In genomic region chr14:61486930-61487495, GRCh38 we compare ENCODE assay signal across 18 cellular contexts.
A peak's percentile ranks its signal among the peaks of the same experiment; 100 is the strongest.
DNase-seq lines count a peak whose midpoint lies in the region; ATAC-seq lines count a peak whose summit lies in the region.
"Had no signal": no experiment of that assay in that cellular context is flagged by ENCODE, and none has a peak within 500 bp of the region (broad histone marks: within the 10 kb centered on the region; RNA-seq: fewer than 3 reads in every experiment).

No MANE protein-coding gene starts in this region.

- no peak overlapping the region for H3K4me3 Mint-ChIP-seq in activated naive CD4-positive, alpha-beta T cell treated with anti-CD3 and anti-CD28 coated beads for 36 hours
- H3K4me3 Mint-ChIP-seq in activated CD8-positive, alpha-beta T cell treated with anti-CD3 and anti-CD28 coated beads, Interleukin-2, amount 10 ng/mL, durations not matched to agents 7 days and 5 days = no peak overlapping the region
- H3K4me3 Mint-ChIP-seq in memory B cell = no peak overlapping the region
- H3K4me3 Mint-ChIP-seq: activated CD4-positive, alpha-beta memory T cell treated with anti-CD3 and anti-CD28 coated beads for 36 hours had no signal

- H3K36me3 Mint-ChIP-seq in activated naive CD4-positive, alpha-beta T cell treated with anti-CD3 and anti-CD28 coated beads for 36 hours (ENCODE audit: low read depth) = peaks cover 55% of the 10 kb centered on the region
- peaks cover 75% of the 10 kb centered on the region for H3K36me3 Mint-ChIP-seq in activated CD8-positive, alpha-beta T cell treated with anti-CD3 and anti-CD28 coated beads, Interleukin-2, amount 10 ng/mL, durations not matched to agents 7 days and 5 days (ENCODE audit: low read depth)
- no peaks in the 10 kb centered on the region for H3K36me3 Mint-ChIP-seq in memory B cell

- POLR2A ChIA-PET in activated CD8-positive, alpha-beta T cell treated with anti-CD3 and anti-CD28 coated beads, Interleukin-2, amount 10 ng/mL, durations not matched to agents 7 days and 5 days (lab: Charles Lee) = no interaction called here

- no peak for ATAC-seq in activated CD8-positive, alpha-beta T cell treated with anti-CD3 and anti-CD28 coated beads, Interleukin-2, amount 10 ng/mL, durations not matched to agents 7 days and 5 days
- ATAC-seq in memory B cell (ENCODE audit: low read depth) (peak; percentile 89), GM18520 (IDR thresholded peaks at IDR 0.05; ENCODE audit: unreplicated experiment) (no peak), left ventricle myocardium superior (no peak)
- ATAC-seq: right lobe of liver had no signal

- H3K27ac Mint-ChIP-seq in activated naive CD4-positive, alpha-beta T cell treated with anti-CD3 and anti-CD28 coated beads for 36 hours = peak overlapping the region; percentile 57
- H3K27ac Mint-ChIP-seq in activated CD8-positive, alpha-beta T cell treated with anti-CD3 and anti-CD28 coated beads, Interleukin-2, amount 10 ng/mL, durations not matched to agents 7 days and 5 days = peak overlapping the region; percentile 6
- peak overlapping the region; percentile 15 for H3K27ac Mint-ChIP-seq in memory B cell

- no peaks in the 10 kb centered on the region for H3K27me3 Mint-ChIP-seq in activated naive CD4-positive, alpha-beta T cell treated with anti-CD3 and anti-CD28 coated beads for 36 hours (ENCODE audit: low read depth)
- H3K27me3 Mint-ChIP-seq in activated CD8-positive, alpha-beta T cell treated with anti-CD3 and anti-CD28 coated beads, Interleukin-2, amount 10 ng/mL, durations not matched to agents 7 days and 5 days (ENCODE audit: low read depth) = no peaks in the 10 kb centered on the region
- no peaks in the 10 kb centered on the region for H3K27me3 Mint-ChIP-seq in memory B cell
- H3K27me3 Mint-ChIP-seq: activated CD4-positive, alpha-beta memory T cell treated with anti-CD3 and anti-CD28 coated beads for 36 hours had no signal

- intact Hi-C loops in activated naive CD4-positive, alpha-beta T cell treated with anti-CD3 and anti-CD28 coated beads for 36 hours (cut with micrococcal nuclease) = no loop called here
- intact Hi-C loops in posterior cingulate gyrus (cut with DNase I) (no loop called here), left ventricle myocardium superior (cut with micrococcal nuclease) (no loop called here)

- peaks cover 50% of the 10 kb centered on the region for H3K4me1 Mint-ChIP-seq in activated naive CD4-positive, alpha-beta T cell treated with anti-CD3 and anti-CD28 coated beads for 36 hours (ENCODE audit: low read depth)
- H3K4me1 Mint-ChIP-seq in activated CD8-positive, alpha-beta T cell treated with anti-CD3 and anti-CD28 coated beads, Interleukin-2, amount 10 ng/mL, durations not matched to agents 7 days and 5 days (ENCODE audit: low read depth) = peaks cover 55% of the 10 kb centered on the region
- peaks cover 15% of the 10 kb centered on the region for H3K4me1 Mint-ChIP-seq in memory B cell

- H3K9me3 Mint-ChIP-seq in activated naive CD4-positive, alpha-beta T cell treated with anti-CD3 and anti-CD28 coated beads for 36 hours = no peaks in the 10 kb centered on the region
- H3K9me3 Mint-ChIP-seq in activated CD8-positive, alpha-beta T cell treated with anti-CD3 and anti-CD28 coated beads, Interleukin-2, amount 10 ng/mL, durations not matched to agents 7 days and 5 days (ENCODE audit: insufficient read depth) = no peaks in the 10 kb centered on the region
- no peaks in the 10 kb centered on the region for H3K9me3 Mint-ChIP-seq in memory B cell
- H3K9me3 Mint-ChIP-seq: activated CD4-positive, alpha-beta memory T cell treated with anti-CD3 and anti-CD28 coated beads for 36 hours had no signal

- DNase-seq in activated naive CD4-positive, alpha-beta T cell treated with anti-CD3 and anti-CD28 coated beads for 36 hours = no peak
- no peak for DNase-seq in activated naive CD4-positive, alpha-beta T cell treated with Interleukin-2 at 50 U/mL for 16 hours
- DNase-seq in activated CD8-positive, alpha-beta T cell treated with anti-CD3 and anti-CD28 coated beads, Interleukin-2, amount 10 ng/mL, durations not matched to agents 7 days and 5 days = no peak
- no peak for DNase-seq in memory B cell (ENCODE audit: low spot score in 2 of 2)
- peak; percentile 34 for DNase-seq in ureter (ENCODE audit: low spot score)
- DNase-seq in posterior cingulate gyrus = no peak
- DNase-seq in left ventricle myocardium superior = no peak
- DNase-seq: activated CD4-positive, alpha-beta memory T cell treated with anti-CD3 and anti-CD28 coated beads for 36 hours; adrenal gland; COR-L47; HCEC 1CT; NCI-H2081; NCI-H446 treated with DMSO at 0.1 percent for 48 hours; NK-92 treated with Interleukin-12 subunit alpha and Interleukin-12 subunit beta, amount 100 ng/mL, for 24 hours; right lobe of liver; T-helper 2 cell; WERI-Rb-1 had no signal

- CTCF ChIA-PET in activated naive CD4-positive, alpha-beta T cell treated with anti-CD3 and anti-CD28 coated beads for 36 hours (lab: Charles Lee) = interaction anchor here (0.8 to 1.2 kb wide), 2 partner anchors 351 kb away, joined by 3 read pairs; no protein-coding TSS in a partner anchor
- CTCF ChIA-PET in activated CD8-positive, alpha-beta T cell treated with anti-CD3 and anti-CD28 coated beads, Interleukin-2, amount 10 ng/mL, durations not matched to agents 7 days and 5 days (lab: Charles Lee) = no interaction called here

Comparison
In these comparisons a context has a peak if more than half of its experiments do, and no peak if none do; other contexts are left out.
1. H3K27ac Mint-ChIP-seq: peak in every context shown above with its lines; median percentile 57 in activated naive CD4-positive, alpha-beta T cell treated with anti-CD3 and anti-CD28 coated beads for 36 hours; 15 in memory B cell; 6 in activated CD8-positive, alpha-beta T cell treated with anti-CD3 and anti-CD28 coated beads, Interleukin-2, amount 10 ng/mL, durations not matched to agents 7 days and 5 days.